ENCODE assay signal across 25 cellular contexts in genomic region chr4:19152264-19152663, GRCh38.
"Had no signal": no experiment of that assay in that cellular context is flagged by ENCODE, and none has a peak within 500 bp of the region (broad histone marks: within the 10 kb centered on the region; RNA-seq: fewer than 3 reads in every experiment).

No MANE protein-coding gene starts in this region.

- H3K4me3 ChIP-seq: Peyer's patch, SJSA1 had no signal

- DNase-seq: activated CD4-positive, alpha-beta T cell treated with anti-CD3 and anti-CD28 coated beads for 4 hours; activated CD8-positive, alpha-beta memory T cell treated with anti-CD3 and anti-CD28 coated beads, Interleukin-2, amount 50 U/mL, for 4 hours; activated CD8-positive, alpha-beta T cell treated with anti-CD3 and anti-CD28 coated beads for 36 hours; activated gamma-delta T cell treated with Interleukin-2 at 50 U/mL for 16 hours; activated naive CD4-positive, alpha-beta T cell treated with anti-CD3 and anti-CD28 coated beads, Interleukin-2, amount 10 ng/mL, durations not matched to agents 7 days and 5 days; activated naive CD8-positive, alpha-beta T cell treated with anti-CD3 and anti-CD28 coated beads for 36 hours; activated T-cell treated with anti-CD3 and anti-CD28 coated beads, Interleukin-2, amount 50 U/mL, for 72 hours; anterior cingulate cortex; cerebellar nuclear complex; NCI-H1092; NCI-H1417; NCI-H1694; NCI-H2029; NCI-H2107; NCI-H345; NCI-H510A; NCI-H526 treated with DMSO at 0.1 percent for 48 hours; NCI-H82; Peyer's patch; Right ventricle myocardium superior; SW 1271 had no signal

- H3K4me1 ChIP-seq: Peyer's patch, SJSA1 had no signal

- H3K27me3 ChIP-seq: Peyer's patch, SJSA1 had no signal

- H3K36me3 ChIP-seq: Peyer's patch, SJSA1 had no signal

- H3K27ac ChIP-seq: Peyer's patch, RWPE1, SJSA1 had no signal

- ATAC-seq: activated CD4-positive, CD25-positive, alpha-beta regulatory T cell treated with anti-CD3 and anti-CD28 coated beads, Interleukin-2, amount 50 U/mL, for 24 hours; activated CD8-positive, alpha-beta T cell treated with anti-CD3 and anti-CD28 coated beads for 36 hours; activated T-cell treated with anti-CD3 and anti-CD28 coated beads, Interleukin-2, amount 50 U/mL, for 72 hours; SK-N-SH treated with all-trans-retinoic acid at 6 μM for 48 hours had no signal
